28 cellular contexts compared by ENCODE assay signal in the genomic region with DNA sequence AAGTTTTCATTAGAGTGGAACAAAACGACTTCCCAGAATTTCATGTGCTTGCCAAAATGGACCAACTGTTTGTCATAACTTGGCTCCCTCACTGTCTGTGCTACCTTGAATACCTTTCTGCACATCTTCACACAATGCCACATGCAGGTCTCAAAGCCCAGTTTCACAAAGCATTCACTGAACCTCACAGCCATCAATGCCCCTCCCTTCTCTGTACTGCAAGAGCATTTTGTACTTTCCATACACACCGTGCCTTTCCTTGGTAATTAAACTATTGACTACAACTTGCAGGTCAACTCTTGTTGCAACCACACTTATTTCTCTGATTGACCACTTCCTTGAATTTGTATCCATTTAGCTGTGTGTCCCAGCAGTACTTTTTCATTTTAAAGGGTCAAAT. TPM values are rescaled to one million over a fixed set of nuclear protein-coding genes. Genes with fewer than 3 reads are reported as not detected.
"Had no signal": no experiment of that assay in that cellular context is flagged by ENCODE, and none has a peak within 500 bp of the region (broad histone marks: within the 10 kb centered on the region; RNA-seq: fewer than 3 reads in every experiment).

No MANE protein-coding gene starts in this region.

- ATAC-seq: activated CD8-positive, alpha-beta memory T cell treated with anti-CD3 and anti-CD28 coated beads, Interleukin-2, amount 10 ng/mL, durations not matched to agents 7 days and 5 days; activated naive CD8-positive, alpha-beta T cell treated with anti-CD3 and anti-CD28 coated beads, Interleukin-2, amount 50 U/mL, for 24 hours; Panc1 had no signal

- DNase-seq: activated CD4-positive, alpha-beta memory T cell treated with anti-CD3 and anti-CD28 coated beads, Interleukin-2, amount 10 ng/mL, durations not matched to agents 7 days and 5 days; activated CD4-positive, alpha-beta T cell treated with anti-CD3 and anti-CD28 coated beads for 1 hour; activated CD4-positive, alpha-beta T cell treated with anti-CD3 and anti-CD28 coated beads for 48 hours; activated CD4-positive, CD25-positive, alpha-beta regulatory T cell; activated CD8-positive, alpha-beta memory T cell treated with anti-CD3 and anti-CD28 coated beads for 24 hours; activated CD8-positive, alpha-beta memory T cell treated with anti-CD3 and anti-CD28 coated beads, Interleukin-2, amount 10 ng/mL, durations not matched to agents 7 days and 5 days; activated CD8-positive, alpha-beta memory T cell treated with anti-CD3 and anti-CD28 coated beads, Interleukin-2, amount 50 U/mL, for 48 hours; activated effector memory CD4-positive, alpha-beta T cell treated with Interleukin-2 at 50 U/mL for 16 hours; activated naive CD4-positive, alpha-beta T cell treated with anti-CD3 and anti-CD28 coated beads, Interleukin-2, amount 10 ng/mL, durations not matched to agents 7 days and 5 days; activated naive CD8-positive, alpha-beta T cell treated with anti-CD3 and anti-CD28 coated beads, Interleukin-2, amount 50 U/mL, for 24 hours; activated T-cell treated with anti-CD3 and anti-CD28 coated beads, Interleukin-2, amount 50 U/mL, for 48 hours; anterior cingulate cortex; caudate nucleus; NCI-H1105; NCI-H1417 treated with DMSO at 0.1 percent for 48 hours; NCI-H187 treated with DMSO at 0.1 percent for 48 hours; NCI-H2081; NCI-H446 treated with DMSO at 0.1 percent for 48 hours; NCI-H524; NCI-H69; NCI-H82; Right ventricle myocardium superior; T1000; WERI-Rb-1 had no signal

RNA-seq across cellular contexts. Expression of gene PAX3, which starts 50.5 kb away (rescaled TPM):
- total RNA-seq: activated CD4-positive, alpha-beta memory T cell treated with anti-CD3 and anti-CD28 coated beads, Interleukin-2, amount 10 ng/mL, durations not matched to agents 7 days and 5 days; activated CD8-positive, alpha-beta memory T cell treated with anti-CD3 and anti-CD28 coated beads, Interleukin-2, amount 10 ng/mL, durations not matched to agents 7 days and 5 days; bronchial epithelial cell; Right ventricle myocardium superior; T-helper 1 cell treated with Interleukin-12 subunit alpha and Interleukin-12 subunit beta and Interleukin-4 antibody, amounts not matched to agents 30 ng/mL and 1 ng/mL, for 36 hours; T-helper 2 cell treated with Interferon-gamma antibody and Interleukin-4, amounts not matched to agents 100 ng/mL and 5 ng/mL, for 36 hours had no signal
